ENCODE assay signal across 8 cellular contexts in the genomic region with DNA sequence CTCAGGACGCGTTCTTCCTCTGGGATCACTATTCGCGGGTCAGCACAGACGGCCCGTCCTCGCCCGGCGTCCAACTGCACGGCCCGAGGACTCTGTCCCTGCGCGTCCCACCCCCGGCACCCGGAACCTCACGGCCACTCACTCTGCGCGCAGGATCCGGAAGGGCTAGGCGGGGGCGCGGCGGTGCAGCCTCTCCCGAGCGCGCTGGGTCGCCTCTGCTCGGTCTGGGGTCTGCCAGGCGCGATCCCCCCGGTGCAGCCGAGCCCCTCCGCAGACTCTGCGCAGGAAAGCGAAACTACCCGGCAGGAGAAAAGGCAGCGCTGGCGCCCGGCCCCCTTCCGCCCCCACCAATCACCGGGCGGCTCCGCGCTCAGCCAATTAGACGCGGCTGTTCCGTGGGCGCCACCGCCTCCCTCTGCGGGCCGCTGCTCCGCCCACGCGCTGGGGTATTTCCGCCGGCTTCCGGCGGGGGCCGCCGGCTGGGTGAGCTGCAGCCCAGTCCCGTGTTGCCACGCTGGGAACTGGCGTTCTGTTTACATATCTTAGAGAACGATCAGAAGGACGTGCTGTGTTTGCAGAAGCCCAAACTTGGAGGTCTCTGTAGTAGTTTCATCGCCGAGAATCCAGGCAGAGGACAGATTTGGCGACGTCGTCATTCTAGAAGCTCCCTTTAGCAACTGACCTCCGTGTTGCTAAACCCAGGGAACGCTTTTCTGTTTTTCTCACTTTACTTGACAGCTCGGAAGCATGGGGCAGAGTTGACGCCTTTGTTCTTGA. TPM values are rescaled to one million over a fixed set of nuclear protein-coding genes. Genes with fewer than 3 reads are reported as not detected.
DNase-seq lines count a peak whose midpoint lies in the region; ATAC-seq and TF ChIP-seq lines count a peak whose summit lies in the region.

A gene (minus strand): TSS at position 296 of the 777 bp plus-strand sequence. CDS start 4,168 bp downstream, outside the sequence.

- DNase-seq in BJ (ENCODE audit: low read depth) (peak; percentile 64), GM19238 (ENCODE audit: insufficient read length, low spot score) (peak; percentile 84), NCI-H524 (lab: John Stamatoyannopoulos, UW) (peak; percentile 77 to 88), coronary artery (ENCODE audit: low spot score) (peak; percentile 95), left kidney (ENCODE audit: low read depth, low spot score) (peak; percentile 97)
- peak; percentile 97 for DNase-seq in activated CD4-positive, alpha-beta T cell treated with anti-CD3 and anti-CD28 coated beads for 4 hours
- DNase-seq in stimulated activated CD4-positive, alpha-beta T cell treated with anti-CD3 and anti-CD28 coated beads, Interleukin-1b, Interleukin-23, amount 100 ng/mL, for 48 hours, result peak; percentile 95

- ATAC-seq in HG03439 (IDR thresholded peaks at IDR 0.05; ENCODE audit: unreplicated experiment), result peak; percentile 80

- H3K27me3 ChIP-seq in BJ (ENCODE audit: control insufficient read depth, insufficient read depth, low read length), result no peaks in the 10 kb centered on the region

- TF ChIP-seq CTCF in BJ (IDR thresholded peaks at IDR 0.05; ENCODE audit: insufficient read depth, low read depth, low read length) (no peak), coronary artery (IDR thresholded peaks at IDR 0.05) (no peak)

- H3K27ac ChIP-seq in coronary artery, result peak within 1 kb of the TSS; percentile 77 to 94

- H3K4me3 ChIP-seq in BJ (ENCODE audit: low read depth, low read length) (peak within 1 kb of the TSS; percentile 62), coronary artery (peak within 1 kb of the TSS; percentile 89)

- CTCF ChIA-PET in BJ (lab: Yijun Ruan, JAX), result interaction anchor here (1.1 to 1.5 kb wide), 3 partner anchors 9 to 291 kb away, joined by 3 to 7 read pairs (median 5); no protein-coding TSS in a partner anchor

- H3K36me3 ChIP-seq in BJ (ENCODE audit: control insufficient read depth, insufficient read depth, low read length), result no peaks in the 10 kb centered on the region

- POLR2A ChIA-PET in BJ (lab: Charles Lee), result no interaction called here

RNA-seq across cellular contexts. Expression of the gene that starts here (rescaled TPM):
- 166 and 180 TPM in 2 replicates for polyA plus RNA-seq in BJ (2011; rRNA removed)
- 115 and 169 TPM in 2 replicates for polyA minus RNA-seq in BJ (2011; rRNA and poly(A)+ RNA removed)

Comparison
In these comparisons a context has a peak if more than half of its experiments do, and no peak if none do; other contexts are left out.
1. Peak in every context shown above with its lines: DNase-seq, ATAC-seq, H3K4me3 ChIP-seq and H3K27ac ChIP-seq.